ENCODE assay signal across 8 cellular contexts in genomic region chr7:120725376-120726039, GRCh38.
DNase-seq lines count a peak whose midpoint lies in the region; ATAC-seq and TF ChIP-seq lines count a peak whose summit lies in the region.

No MANE protein-coding gene starts in this region.

- H3K4ac ChIP-seq in mesendoderm (ENCODE audit: low read depth, low read length) = no peak overlapping the region

- WGBS in mesendoderm (ENCODE audit: extremely low coverage, insufficient coverage, low lambda C conversion rate) = no CpG with 5 or more reads among the region's 10 CpGs

- H3K4me3 ChIP-seq in AG09309 (ENCODE audit: control insufficient read depth, low read depth, low read length) = no peak overlapping the region
- no peak overlapping the region for H3K4me3 ChIP-seq in mesendoderm (ENCODE audit: low read length)

- H3K4me1 ChIP-seq in mesendoderm (ENCODE audit: control insufficient read depth, low read depth, low read length) = no peaks in the 10 kb centered on the region

- no peak overlapping the region for H2AK5ac ChIP-seq in mesendoderm (ENCODE audit: low read length)

- TF ChIP-seq CTCF in AG09309 (IDR thresholded peaks at IDR 0.05; ENCODE audit: control insufficient read depth, insufficient read depth, low read depth, low read length, missing control alignments) (peak; percentile 51), MCF 10A (IDR thresholded peaks at IDR 0.05; ENCODE audit: unreplicated experiment) (peak; percentile 57)

- DNase-seq in AG09309 (ENCODE audit: low read depth) = peak; percentile 8
- DNase-seq in NCI-H446 (lab: John Stamatoyannopoulos, UW) = peak; percentile 22 to 76
- DNase-seq in MCF 10A (ENCODE audit: unreplicated experiment) = peak; percentile 46
- DNase-seq in mesendoderm = peak; percentile 55
- DNase-seq in activated CD4-positive, alpha-beta T cell treated with anti-CD3 and anti-CD28 coated beads, Interleukin-2, amount 50 U/mL, for 1 hour = no peak
- DNase-seq in HPDE6-E6E7 (ENCODE audit: extremely low spot score) = no peak

- H3K9ac ChIP-seq in mesendoderm (ENCODE audit: low read length) = no peak overlapping the region

- no peak overlapping the region for H3K27ac ChIP-seq in mesendoderm (ENCODE audit: low read depth, low read length)

- H3K36me3 ChIP-seq in mesendoderm (ENCODE audit: control insufficient read depth, insufficient read depth, low read length) = no peaks in the 10 kb centered on the region

- H3K79me1 ChIP-seq in mesendoderm (ENCODE audit: low read length) = no peaks in the 10 kb centered on the region

- ATAC-seq in GM21786 (IDR thresholded peaks at IDR 0.05; ENCODE audit: unreplicated experiment) = peak; percentile 48
- no peak for ATAC-seq in HG02852 (IDR thresholded peaks at IDR 0.05; ENCODE audit: unreplicated experiment)

- H2BK120ac ChIP-seq in mesendoderm (ENCODE audit: low read depth, low read length) = no peak overlapping the region

- H3K23ac ChIP-seq in mesendoderm (ENCODE audit: low read length) = no peak overlapping the region

- H3K4me2 ChIP-seq in mesendoderm (ENCODE audit: low read length) = no peak overlapping the region

- peaks cover 91% of the 10 kb centered on the region for H3K27me3 Mint-ChIP-seq in MCF 10A (ENCODE audit: insufficient read depth, unreplicated experiment)

- no peak overlapping the region for H3K4me3 Mint-ChIP-seq in MCF 10A (ENCODE audit: unreplicated experiment)

- no peaks in the 10 kb centered on the region for H3K27me3 ChIP-seq in mesendoderm (ENCODE audit: insufficient read depth, low read length, poor library complexity)

- no peaks in the 10 kb centered on the region for H3K79me2 ChIP-seq in mesendoderm (ENCODE audit: control insufficient read depth, insufficient read depth, low read length)

- no peak overlapping the region for H2BK15ac ChIP-seq in mesendoderm (replicated peaks; ENCODE audit: low read depth)

- H4K5ac ChIP-seq in mesendoderm (ENCODE audit: low read length) = no peak overlapping the region

- no TSS peak for BruUV-seq in MCF 10A (replicated peaks; lab: Mats Ljungman, UMichigan)

- H2BK5ac ChIP-seq in mesendoderm (ENCODE audit: low read length) = no peak overlapping the region

- POLR2A ChIA-PET in MCF 10A (lab: Yijun Ruan, JAX) = no interaction called here

- H3K18ac ChIP-seq in mesendoderm (ENCODE audit: low read length) = no peak overlapping the region

- H3K36me3 Mint-ChIP-seq in MCF 10A (ENCODE audit: insufficient read depth, unreplicated experiment) = no peaks in the 10 kb centered on the region

- intact Hi-C loops in MCF 10A (cut with micrococcal nuclease) = loop anchor here (5.0 kb wide), 1 partner anchor 788 kb away; no protein-coding TSS in a partner anchor

- H3K9me3 Mint-ChIP-seq in MCF 10A (ENCODE audit: unreplicated experiment) = no peaks in the 10 kb centered on the region

- H4K8ac ChIP-seq in mesendoderm (ENCODE audit: low read depth, low read length) = no peak overlapping the region

- H3K4me1 Mint-ChIP-seq in MCF 10A (ENCODE audit: insufficient read depth, unreplicated experiment) = no peaks in the 10 kb centered on the region

- CTCF ChIA-PET in MCF 10A (lab: Yijun Ruan, JAX) = interaction anchor here (0.7 to 1.9 kb wide), 15 partner anchors 12 to 735 kb away, joined by 3 to 6 read pairs (median 3); no protein-coding TSS in a partner anchor

- H3K56ac ChIP-seq in mesendoderm (ENCODE audit: low read length) = no peak overlapping the region

- H3K27ac Mint-ChIP-seq in MCF 10A (ENCODE audit: low read depth, unreplicated experiment) = no peak overlapping the region

Comparison
In these comparisons a context has a peak if more than half of its experiments do, and no peak if none do; other contexts are left out.
1. DNase-seq: peak in AG09309 (single experiment), NCI-H446 (2 of 2), MCF 10A (single experiment) and mesendoderm (single experiment); none in activated CD4-positive, alpha-beta T cell treated with anti-CD3 and anti-CD28 coated beads, Interleukin-2, amount 50 U/mL, for 1 hour (single experiment) and HPDE6-E6E7 (single experiment).